In the genomic region with DNA sequence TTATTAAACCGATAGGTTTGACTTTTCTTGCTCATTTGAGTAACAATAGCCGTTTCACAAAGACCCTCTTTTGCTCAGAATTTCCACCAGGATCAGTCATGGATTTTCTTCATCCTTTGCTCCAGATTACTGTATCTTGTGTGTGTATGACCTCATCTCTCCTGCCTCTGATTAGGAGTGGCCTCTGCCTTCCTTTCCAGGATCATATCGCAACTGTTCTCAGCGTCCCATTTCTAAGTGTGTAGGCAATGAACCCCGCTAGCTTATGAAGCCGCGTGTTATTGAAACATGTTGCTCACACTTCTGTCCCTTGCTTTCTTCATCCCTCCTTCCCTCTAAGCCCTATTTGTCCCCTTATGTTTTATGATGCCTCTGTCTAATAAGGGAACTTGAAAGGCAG, we compare ENCODE assay signal across 24 cellular contexts.
"Had no signal": no experiment of that assay in that cellular context is flagged by ENCODE, and none has a peak within 500 bp of the region (broad histone marks: within the 10 kb centered on the region; RNA-seq: fewer than 3 reads in every experiment).

No MANE protein-coding gene starts in this region.

- DNase-seq: activated CD4-positive, alpha-beta T cell treated with anti-CD3 and anti-CD28 coated beads for 4 hours; activated CD4-positive, alpha-beta T cell treated with anti-CD3 and anti-CD28 coated beads, Interleukin-2, amount 50 U/mL, for 48 hours; activated CD8-positive, alpha-beta memory T cell treated with anti-CD3 and anti-CD28 coated beads for 24 hours; activated effector memory CD4-positive, alpha-beta T cell treated with Interleukin-2 at 50 U/mL for 16 hours; activated naive CD4-positive, alpha-beta T cell treated with anti-CD3 and anti-CD28 coated beads, Interleukin-2, amount 10 ng/mL, durations not matched to agents 7 days and 5 days; activated naive CD8-positive, alpha-beta T cell treated with anti-CD3 and anti-CD28 coated beads, Interleukin-2, amount 10 ng/mL, durations not matched to agents 7 days and 5 days; amygdala; cerebellar nuclear complex; colonic mucosa; effector CD8-positive, alpha-beta T cell; esophagus squamous epithelium; islet precursor cell; natural killer cell; ovary; retina; stimulated activated CD4-positive, alpha-beta T cell treated with anti-CD3 and anti-CD28 coated beads, Interleukin-2, amount 100 ng/mL, for 48 hours; stimulated activated naive CD4-positive, alpha-beta T cell treated with Interleukin-2 at 50 U/mL for 16 hours; trophoblast cell; uterus had no signal

- H3K9me3 ChIP-seq: colonic mucosa, esophagus squamous epithelium, ovary, prostate gland, thoracic aorta, uterus had no signal

- H3K4me3 ChIP-seq: colonic mucosa, esophagus squamous epithelium, ovary, prostate gland, SK-N-MC, thoracic aorta, uterus had no signal

- H3K36me3 Mint-ChIP-seq: activated naive CD4-positive, alpha-beta T cell treated with anti-CD3 and anti-CD28 coated beads, Interleukin-2, amount 10 ng/mL, durations not matched to agents 7 days and 5 days; activated naive CD8-positive, alpha-beta T cell treated with anti-CD3 and anti-CD28 coated beads, Interleukin-2, amount 10 ng/mL, durations not matched to agents 7 days and 5 days; memory B cell; natural killer cell had no signal

- H3K27me3 Mint-ChIP-seq: memory B cell had no signal

- H3K27ac Mint-ChIP-seq: activated naive CD4-positive, alpha-beta T cell treated with anti-CD3 and anti-CD28 coated beads, Interleukin-2, amount 10 ng/mL, durations not matched to agents 7 days and 5 days; activated naive CD8-positive, alpha-beta T cell treated with anti-CD3 and anti-CD28 coated beads, Interleukin-2, amount 10 ng/mL, durations not matched to agents 7 days and 5 days; memory B cell; natural killer cell had no signal

- H3K9me3 Mint-ChIP-seq: activated naive CD4-positive, alpha-beta T cell treated with anti-CD3 and anti-CD28 coated beads, Interleukin-2, amount 10 ng/mL, durations not matched to agents 7 days and 5 days; natural killer cell had no signal

- H3K36me3 ChIP-seq: colonic mucosa, esophagus squamous epithelium, ovary, prostate gland, thoracic aorta, uterus had no signal

- H3K27me3 ChIP-seq: colonic mucosa, esophagus squamous epithelium, ovary, uterus had no signal

- ATAC-seq: natural killer cell had no signal

- H3K4me1 ChIP-seq: colonic mucosa, esophagus squamous epithelium, prostate gland, uterus had no signal

- H3K4me1 Mint-ChIP-seq: activated naive CD4-positive, alpha-beta T cell treated with anti-CD3 and anti-CD28 coated beads, Interleukin-2, amount 10 ng/mL, durations not matched to agents 7 days and 5 days; activated naive CD8-positive, alpha-beta T cell treated with anti-CD3 and anti-CD28 coated beads, Interleukin-2, amount 10 ng/mL, durations not matched to agents 7 days and 5 days; memory B cell; natural killer cell had no signal

- H3K4me3 Mint-ChIP-seq: activated naive CD4-positive, alpha-beta T cell treated with anti-CD3 and anti-CD28 coated beads, Interleukin-2, amount 10 ng/mL, durations not matched to agents 7 days and 5 days; activated naive CD8-positive, alpha-beta T cell treated with anti-CD3 and anti-CD28 coated beads, Interleukin-2, amount 10 ng/mL, durations not matched to agents 7 days and 5 days; memory B cell; natural killer cell had no signal

- H3K27ac ChIP-seq: colonic mucosa, epithelial cell of prostate, esophagus squamous epithelium, ovary, prostate gland, SK-N-MC, uterus had no signal
